ENCODE assay signal across 11 cellular contexts in the genomic region with DNA sequence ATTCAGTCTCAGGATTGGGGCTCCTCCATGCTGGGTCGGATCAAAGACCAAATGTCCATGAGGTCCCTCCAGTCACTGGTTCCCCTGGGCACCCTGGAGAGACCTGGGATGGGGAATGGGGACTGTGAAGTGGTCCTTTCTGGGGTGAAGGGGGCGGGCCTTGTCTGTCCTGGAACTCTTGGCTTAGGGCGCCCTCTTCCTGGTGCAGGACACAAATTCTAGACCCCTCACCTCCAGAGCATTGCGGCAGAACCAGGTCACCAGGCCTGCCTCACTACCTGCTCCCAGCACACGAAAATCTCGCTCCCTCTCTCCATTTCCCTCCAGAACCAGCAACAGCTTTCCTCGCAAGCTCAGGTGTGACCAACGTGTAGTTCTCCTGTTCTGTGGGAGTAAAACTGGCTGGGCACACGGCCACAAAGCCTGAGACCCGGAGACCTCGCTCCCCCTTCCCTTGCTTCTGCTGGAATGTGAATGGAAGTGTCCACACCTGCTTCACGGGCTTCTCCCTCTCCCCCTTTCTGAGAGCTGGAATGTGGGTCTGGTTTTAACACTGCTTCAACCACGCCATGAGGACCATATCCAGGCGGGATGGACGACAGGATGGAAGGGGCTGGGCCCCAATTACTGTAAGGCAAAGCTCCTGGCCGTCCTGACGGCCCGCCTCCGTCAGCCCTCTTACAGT.
DNase-seq lines count a peak whose midpoint lies in the region; ATAC-seq and TF ChIP-seq lines count a peak whose summit lies in the region.
"Had no signal": no experiment of that assay in that cellular context is flagged by ENCODE, and none has a peak within 500 bp of the region (broad histone marks: within the 10 kb centered on the region; RNA-seq: fewer than 3 reads in every experiment).

No MANE protein-coding gene starts in this region.

- H3K4me3 Mint-ChIP-seq in activated CD8-positive, alpha-beta T cell treated with anti-CD3 and anti-CD28 coated beads for 36 hours: no peak overlapping the region
- no peak overlapping the region for H3K4me3 Mint-ChIP-seq in activated CD8-positive, alpha-beta T cell treated with anti-CD3 and anti-CD28 coated beads, Interleukin-2, amount 10 ng/mL, durations not matched to agents 7 days and 5 days
- H3K4me3 Mint-ChIP-seq: natural killer cell had no signal

- H3K9me2 ChIP-seq in OCI-LY7 (ENCODE audit: insufficient read depth, low read length): no peaks in the 10 kb centered on the region

- H3K27me3 ChIP-seq in foreskin keratinocyte: peaks cover 44% of the 10 kb centered on the region
- no peaks in the 10 kb centered on the region for H3K27me3 ChIP-seq in upper lobe of right lung

- no peaks in the 10 kb centered on the region for H3K9me3 ChIP-seq in OCI-LY7 (ENCODE audit: low read length)
- no peaks in the 10 kb centered on the region for H3K9me3 ChIP-seq in upper lobe of right lung

- TF ChIP-seq CTCF in activated CD8-positive, alpha-beta T cell treated with anti-CD3 and anti-CD28 coated beads for 36 hours (IDR thresholded peaks at IDR 0.05): no peak
- TF ChIP-seq CTCF in OCI-LY7 (conservative IDR thresholded peaks at IDR 0.05; ENCODE audit: low read length): peak; percentile 64
- peak; percentile 48 for TF ChIP-seq CTCF in foreskin keratinocyte (conservative IDR thresholded peaks at IDR 0.05)
- TF ChIP-seq CTCF in upper lobe of right lung (IDR thresholded peaks at IDR 0.05): no peak

- ATAC-seq in activated CD8-positive, alpha-beta T cell treated with anti-CD3 and anti-CD28 coated beads for 36 hours: no peak
- no peak for ATAC-seq in activated CD8-positive, alpha-beta T cell treated with anti-CD3 and anti-CD28 coated beads, Interleukin-2, amount 10 ng/mL, durations not matched to agents 7 days and 5 days
- ATAC-seq in foreskin keratinocyte (no peak), upper lobe of right lung (peak; percentile 22), HG03432 (IDR thresholded peaks at IDR 0.05; ENCODE audit: unreplicated experiment) (no peak), HG03097 (IDR thresholded peaks at IDR 0.05; ENCODE audit: low FRiP score, unreplicated experiment) (no peak)
- ATAC-seq: natural killer cell had no signal

- no peaks in the 10 kb centered on the region for H3K9me3 Mint-ChIP-seq in activated CD8-positive, alpha-beta T cell treated with anti-CD3 and anti-CD28 coated beads for 36 hours
- peaks cover 3% of the 10 kb centered on the region for H3K9me3 Mint-ChIP-seq in activated CD8-positive, alpha-beta T cell treated with anti-CD3 and anti-CD28 coated beads, Interleukin-2, amount 10 ng/mL, durations not matched to agents 7 days and 5 days (ENCODE audit: insufficient read depth)
- H3K9me3 Mint-ChIP-seq: natural killer cell had no signal

- H3K36me3 ChIP-seq in OCI-LY7 (ENCODE audit: insufficient read depth, low read length) (no peaks in the 10 kb centered on the region), upper lobe of right lung (no peaks in the 10 kb centered on the region)

- H3K4me1 ChIP-seq in OCI-LY7 (ENCODE audit: insufficient read depth, low read length, poor library complexity, severe bottlenecking): no peaks in the 10 kb centered on the region
- peaks cover 5% of the 10 kb centered on the region for H3K4me1 ChIP-seq in foreskin keratinocyte
- peaks cover 51% of the 10 kb centered on the region for H3K4me1 ChIP-seq in upper lobe of right lung

- H3K27ac ChIP-seq in OCI-LY7 (ENCODE audit: low read depth, low read length, poor library complexity, severe bottlenecking): no peak overlapping the region
- no peak overlapping the region for H3K27ac ChIP-seq in foreskin keratinocyte
- H3K27ac ChIP-seq in upper lobe of right lung: no peak overlapping the region
- H3K27ac ChIP-seq: C4-2B, KMS-11 had no signal

- H3K4me2 ChIP-seq in OCI-LY7 (ENCODE audit: low read length): no peak overlapping the region
- H3K4me2 ChIP-seq: KMS-11 had no signal

- intact Hi-C loops in activated CD8-positive, alpha-beta T cell treated with anti-CD3 and anti-CD28 coated beads for 36 hours (cut with micrococcal nuclease): no loop called here
- intact Hi-C loops in OCI-LY7 (cut with micrococcal nuclease; ENCODE audit: unreplicated experiment) (loop anchor here (5.0 kb wide), 1 partner anchor 714 kb away; no protein-coding TSS in a partner anchor), upper lobe of right lung (cut with DNase I) (no loop called here)

- H3K36me3 Mint-ChIP-seq in activated CD8-positive, alpha-beta T cell treated with anti-CD3 and anti-CD28 coated beads for 36 hours (ENCODE audit: low read depth): peaks cover 3% of the 10 kb centered on the region
- H3K36me3 Mint-ChIP-seq in activated CD8-positive, alpha-beta T cell treated with anti-CD3 and anti-CD28 coated beads, Interleukin-2, amount 10 ng/mL, durations not matched to agents 7 days and 5 days (ENCODE audit: low read depth): peaks cover 2% of the 10 kb centered on the region
- H3K36me3 Mint-ChIP-seq: natural killer cell had no signal

- H3K79me2 ChIP-seq in OCI-LY7 (ENCODE audit: insufficient read depth, low read depth, low read length): no peaks in the 10 kb centered on the region

- CTCF ChIA-PET in activated CD8-positive, alpha-beta T cell treated with anti-CD3 and anti-CD28 coated beads for 36 hours (lab: Charles Lee): interaction anchor here (0.8 to 2.1 kb wide), 3 partner anchors 9 to 16 kb away, joined by 3 to 7 read pairs (median 4); no protein-coding TSS in a partner anchor
- CTCF ChIA-PET in activated CD8-positive, alpha-beta T cell treated with anti-CD3 and anti-CD28 coated beads, Interleukin-2, amount 10 ng/mL, durations not matched to agents 7 days and 5 days (lab: Charles Lee): interaction anchor here (0.8 to 1.5 kb wide), 2 partner anchors 21 to 715 kb away, joined by 3 to 5 read pairs; no protein-coding TSS in a partner anchor
- CTCF ChIA-PET in OCI-LY7 (lab: Charles Lee; ENCODE audit: unreplicated experiment): no interaction called here

- no peak overlapping the region for H3K4me3 ChIP-seq in OCI-LY7 (ENCODE audit: low read depth, low read length, poor library complexity, severe bottlenecking)
- no peak overlapping the region for H3K4me3 ChIP-seq in upper lobe of right lung

- no peak overlapping the region for H3K27ac Mint-ChIP-seq in activated CD8-positive, alpha-beta T cell treated with anti-CD3 and anti-CD28 coated beads for 36 hours
- no peak overlapping the region for H3K27ac Mint-ChIP-seq in activated CD8-positive, alpha-beta T cell treated with anti-CD3 and anti-CD28 coated beads, Interleukin-2, amount 10 ng/mL, durations not matched to agents 7 days and 5 days
- H3K27ac Mint-ChIP-seq: natural killer cell had no signal

- POLR2A ChIA-PET in activated CD8-positive, alpha-beta T cell treated with anti-CD3 and anti-CD28 coated beads for 36 hours (lab: Charles Lee): no interaction called here
- POLR2A ChIA-PET in activated CD8-positive, alpha-beta T cell treated with anti-CD3 and anti-CD28 coated beads, Interleukin-2, amount 10 ng/mL, durations not matched to agents 7 days and 5 days (lab: Charles Lee): no interaction called here
- POLR2A ChIA-PET in OCI-LY7 (lab: Charles Lee): interaction anchor here (0.7 kb wide), 1 partner anchor 167 kb away, joined by 3 read pairs; no protein-coding TSS in a partner anchor

- peaks cover 10% of the 10 kb centered on the region for H3K27me3 Mint-ChIP-seq in activated CD8-positive, alpha-beta T cell treated with anti-CD3 and anti-CD28 coated beads for 36 hours
- peaks cover 43% of the 10 kb centered on the region for H3K27me3 Mint-ChIP-seq in activated CD8-positive, alpha-beta T cell treated with anti-CD3 and anti-CD28 coated beads, Interleukin-2, amount 10 ng/mL, durations not matched to agents 7 days and 5 days (ENCODE audit: low read depth)

- H4K20me1 ChIP-seq in OCI-LY7 (ENCODE audit: insufficient read depth, low read length): no peaks in the 10 kb centered on the region

- H3K4me1 Mint-ChIP-seq in activated CD8-positive, alpha-beta T cell treated with anti-CD3 and anti-CD28 coated beads for 36 hours (ENCODE audit: low read depth): peaks cover 25% of the 10 kb centered on the region
- H3K4me1 Mint-ChIP-seq in activated CD8-positive, alpha-beta T cell treated with anti-CD3 and anti-CD28 coated beads, Interleukin-2, amount 10 ng/mL, durations not matched to agents 7 days and 5 days (ENCODE audit: low read depth): peaks cover 41% of the 10 kb centered on the region

- DNase-seq in activated CD8-positive, alpha-beta T cell treated with anti-CD3 and anti-CD28 coated beads for 36 hours: peak; percentile 36
- DNase-seq in activated CD8-positive, alpha-beta T cell treated with anti-CD3 and anti-CD28 coated beads, Interleukin-2, amount 10 ng/mL, durations not matched to agents 7 days and 5 days: no peak
- DNase-seq in OCI-LY7 (ENCODE audit: low spot score) (peak; percentile 30), foreskin keratinocyte (no peak), upper lobe of right lung (no peak)
- no peak for DNase-seq in activated CD4-positive, CD25-positive, alpha-beta regulatory T cell treated with anti-CD3 and anti-CD28 coated beads, Interleukin-2, amount 50 U/mL, for 72 hours
- DNase-seq: natural killer cell had no signal

- BruUV-seq in OCI-LY7 (replicated peaks; lab: Mats Ljungman, UMichigan): no TSS peak

- H2AFZ ChIP-seq in OCI-LY7 (ENCODE audit: low read length): no peak overlapping the region

Comparison
In these comparisons a context has a peak if more than half of its experiments do, and no peak if none do; other contexts are left out.
1. DNase-seq: peak in activated CD8-positive, alpha-beta T cell treated with anti-CD3 and anti-CD28 coated beads for 36 hours (single experiment) and OCI-LY7 (single experiment); none in activated CD8-positive, alpha-beta T cell treated with anti-CD3 and anti-CD28 coated beads, Interleukin-2, amount 10 ng/mL, durations not matched to agents 7 days and 5 days (single experiment), foreskin keratinocyte (0 of 2), upper lobe of right lung (single experiment) and activated CD4-positive, CD25-positive, alpha-beta regulatory T cell treated with anti-CD3 and anti-CD28 coated beads, Interleukin-2, amount 50 U/mL, for 72 hours (single experiment).
2. CTCF ChIP-seq: peak in OCI-LY7 (single experiment) and foreskin keratinocyte (single experiment); none in activated CD8-positive, alpha-beta T cell treated with anti-CD3 and anti-CD28 coated beads for 36 hours (single experiment) and upper lobe of right lung (single experiment).